Comparison of ENCODE assay signal across 1 cellular context in genomic region chr5:139394123-139394653, GRCh38.
TF ChIP-seq lines count a peak whose summit lies in the region.

No MANE protein-coding gene starts in this region.

TF ChIP-seq in K562, 482 proteins besides CTCF, POLR2A, EP300 and RAD21:
- 0 out of 2 replicates have a peak, but pooled peaks have one; percentile 36 for TF ChIP-seq POLR2G (IDR thresholded peaks at IDR 0.05; ENCODE audit: low read depth, low read length)
- no peak for TF ChIP-seq KHSRP (IDR thresholded peaks at IDR 0.05)
